12 cellular contexts compared by ENCODE assay signal in the genomic region with DNA sequence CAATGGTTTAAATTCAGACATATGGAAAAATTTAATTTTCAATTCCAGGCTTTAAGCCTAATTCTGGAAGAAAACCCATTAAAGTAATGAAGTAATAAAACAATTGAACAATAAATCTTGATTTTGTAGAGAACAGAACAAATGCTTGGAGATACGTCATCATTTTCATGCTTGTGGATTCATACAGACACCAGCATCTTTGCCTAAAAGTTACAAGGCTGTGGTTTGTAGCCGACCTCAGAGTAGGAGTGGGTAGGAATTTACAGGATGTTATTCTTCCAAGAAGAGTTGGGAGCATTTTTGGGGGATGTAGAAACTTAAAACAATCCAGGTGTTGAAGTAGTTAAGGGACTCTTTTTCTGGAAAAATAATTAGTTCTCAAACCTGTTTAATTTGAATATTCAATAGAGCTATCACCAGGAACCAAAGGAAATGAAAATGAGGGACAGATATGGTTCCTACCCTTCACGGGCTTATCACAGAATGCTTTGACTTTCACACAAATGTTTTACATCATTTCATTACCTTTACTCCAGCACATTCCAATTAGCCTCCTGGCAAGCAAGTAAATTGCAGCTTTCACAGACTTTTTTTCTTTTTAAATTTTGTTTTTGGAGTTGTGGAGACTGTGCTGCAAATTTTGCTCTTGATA. TPM values are rescaled to one million over a fixed set of nuclear protein-coding genes. Genes with fewer than 3 reads are reported as not detected.
DNase-seq lines count a peak whose midpoint lies in the region; ATAC-seq and TF ChIP-seq lines count a peak whose summit lies in the region.
"Had no signal": no experiment of that assay in that cellular context is flagged by ENCODE, and none has a peak within 500 bp of the region (broad histone marks: within the 10 kb centered on the region; RNA-seq: fewer than 3 reads in every experiment).

No MANE protein-coding gene starts in this region.

- H3K9me3 Mint-ChIP-seq in activated B cell treated with CpG ODN at 0.5 μM for 24 hours: no peaks in the 10 kb centered on the region
- H3K9me3 Mint-ChIP-seq: CD14-positive monocyte had no signal

- TF ChIP-seq CTCF in DOHH2 (IDR thresholded peaks at IDR 0.05; ENCODE audit: low read depth, low read length, poor library complexity, severe bottlenecking) (no peak), HFF-Myc (IDR thresholded peaks at IDR 0.05; ENCODE audit: low read depth, low read length, missing control alignments) (no peak), activated B cell treated with CpG ODN at 0.5 μM for 24 hours (IDR thresholded peaks at IDR 0.05) (no peak), parathyroid adenoma (IDR thresholded peaks at IDR 0.05) (no peak)

- POLR2A ChIA-PET in activated B cell treated with CpG ODN at 0.5 μM for 24 hours (lab: Charles Lee): interaction anchor here (0.6 to 14.1 kb wide), 18 partner anchors 8 to 217 kb away, joined by 3 to 537 read pairs (median 8); partner anchors contain the start of gene PLEKHG1

- H3K4me1 Mint-ChIP-seq in activated B cell treated with CpG ODN at 0.5 μM for 24 hours: peaks cover 94% of the 10 kb centered on the region

- peak overlapping the region; percentile 90 for H3K27ac ChIP-seq in DOHH2 (ENCODE audit: low read depth, low read length)
- no peak overlapping the region for H3K27ac ChIP-seq in parathyroid adenoma

- H3K4me3 ChIP-seq in DOHH2 (ENCODE audit: low read length): peak overlapping the region; percentile 79
- H3K4me3 ChIP-seq in HFF-Myc (replicated peaks; ENCODE audit: low read depth, low read length): no peak overlapping the region
- no peak overlapping the region for H3K4me3 ChIP-seq in parathyroid adenoma (ENCODE audit: low read depth, low read length)

- H3K9me3 ChIP-seq in DOHH2 (ENCODE audit: control insufficient read depth, insufficient read depth, low read length): no peaks in the 10 kb centered on the region
- no peaks in the 10 kb centered on the region for H3K9me3 ChIP-seq in parathyroid adenoma (ENCODE audit: control insufficient read depth, low read length)

- peaks cover 22% of the 10 kb centered on the region for H3K36me3 ChIP-seq in DOHH2 (ENCODE audit: control insufficient read depth, low read length)
- H3K36me3 ChIP-seq in parathyroid adenoma (ENCODE audit: control insufficient read depth, insufficient read depth, low read length): no peaks in the 10 kb centered on the region

- peak overlapping the region; percentile 95 for H3K4me2 ChIP-seq in DOHH2 (ENCODE audit: low read length)
- peak overlapping the region; percentile 13 for H3K4me2 ChIP-seq in parathyroid adenoma (ENCODE audit: low read length)

- H3K9me2 ChIP-seq in DOHH2 (replicated peaks; ENCODE audit: control insufficient read depth, low read length): no peaks in the 10 kb centered on the region

- intact Hi-C loops in activated B cell treated with CpG ODN at 0.5 μM for 24 hours (cut with micrococcal nuclease): loop anchor here (1.0 to 10.0 kb wide), 3 partner anchors 34 to 630 kb away; partner anchors contain the start of gene MTHFD1L

- H3K4me3 Mint-ChIP-seq in activated B cell treated with CpG ODN at 0.5 μM for 24 hours: peak overlapping the region; percentile 99
- H3K4me3 Mint-ChIP-seq: CD14-positive monocyte had no signal

- peaks cover 29% of the 10 kb centered on the region for H3F3A ChIP-seq in DOHH2 (ENCODE audit: control insufficient read depth, insufficient read depth)

- H3K36me3 Mint-ChIP-seq in activated B cell treated with CpG ODN at 0.5 μM for 24 hours (ENCODE audit: low read depth): peaks cover 36% of the 10 kb centered on the region
- H3K36me3 Mint-ChIP-seq: CD14-positive monocyte had no signal

- H3K9ac ChIP-seq in parathyroid adenoma: no peak overlapping the region

- H3K4me1 ChIP-seq in DOHH2 (ENCODE audit: control insufficient read depth, low read length) (peaks cover 99% of the 10 kb centered on the region), parathyroid adenoma (peaks cover 31% of the 10 kb centered on the region)

- CTCF ChIA-PET in activated B cell treated with CpG ODN at 0.5 μM for 24 hours (lab: Charles Lee): interaction anchor here (1.1 to 5.9 kb wide), 4 partner anchors 12 to 217 kb away, joined by 3 to 50 read pairs (median 8); partner anchors contain the start of gene PLEKHG1

- H3K79me2 ChIP-seq in DOHH2 (ENCODE audit: control insufficient read depth, low read length): peaks cover 93% of the 10 kb centered on the region
- peaks cover 65% of the 10 kb centered on the region for H3K79me2 ChIP-seq in parathyroid adenoma

- no peaks in the 10 kb centered on the region for H3K27me3 ChIP-seq in DOHH2 (ENCODE audit: control insufficient read depth, low read length)
- H3K27me3 ChIP-seq in parathyroid adenoma (ENCODE audit: control insufficient read depth, insufficient read depth, low read length): no peaks in the 10 kb centered on the region

- ATAC-seq in activated B cell treated with CpG ODN at 0.5 μM for 24 hours (ENCODE audit: low read depth): no peak
- ATAC-seq: HepG2, SK-N-SH treated with all-trans-retinoic acid at 6 μM for 48 hours had no signal

- no peaks in the 10 kb centered on the region for H4K20me1 ChIP-seq in DOHH2 (ENCODE audit: control insufficient read depth, insufficient read depth, low read depth, low read length)

- H3K27ac Mint-ChIP-seq in activated B cell treated with CpG ODN at 0.5 μM for 24 hours: peak overlapping the region; percentile 97

- DNase-seq in HFF-Myc (ENCODE audit: extremely low read depth, low read depth) (peak; percentile 95), activated B cell treated with CpG ODN at 0.5 μM for 24 hours (no peak), NCI-H1436 (lab: John Stamatoyannopoulos, UW) (no peak), medulla oblongata (ENCODE audit: extremely low spot score) (no peak), NCI-H82 treated with DMSO at 0.1 percent for 48 hours (lab: John Stamatoyannopoulos, UW; ENCODE audit: unreplicated experiment) (no peak)
- DNase-seq: activated CD4-positive, CD25-positive, alpha-beta regulatory T cell had no signal

- no peaks in the 10 kb centered on the region for H3K27me3 Mint-ChIP-seq in activated B cell treated with CpG ODN at 0.5 μM for 24 hours

- no peak overlapping the region for H2AFZ ChIP-seq in parathyroid adenoma

RNA-seq across cellular contexts. Expression of gene PLEKHG1, which starts 35.1 kb away (rescaled TPM):
- 199 and 219 TPM in 2 replicates for total RNA-seq in activated B cell treated with CpG ODN at 0.5 μM for 24 hours
- total RNA-seq: myocyte had no signal
